Comparison of ENCODE assay signal across 8 cellular contexts in genomic region chr16:67191995-67192681, GRCh38. TPM values are rescaled to one million over a fixed set of nuclear protein-coding genes. Genes with fewer than 3 reads are reported as not detected.
A peak's percentile ranks its signal among the peaks of the same experiment; 100 is the strongest.
DNase-seq lines count a peak whose midpoint lies in the region; ATAC-seq and TF ChIP-seq lines count a peak whose summit lies in the region.

A gene with protein sequence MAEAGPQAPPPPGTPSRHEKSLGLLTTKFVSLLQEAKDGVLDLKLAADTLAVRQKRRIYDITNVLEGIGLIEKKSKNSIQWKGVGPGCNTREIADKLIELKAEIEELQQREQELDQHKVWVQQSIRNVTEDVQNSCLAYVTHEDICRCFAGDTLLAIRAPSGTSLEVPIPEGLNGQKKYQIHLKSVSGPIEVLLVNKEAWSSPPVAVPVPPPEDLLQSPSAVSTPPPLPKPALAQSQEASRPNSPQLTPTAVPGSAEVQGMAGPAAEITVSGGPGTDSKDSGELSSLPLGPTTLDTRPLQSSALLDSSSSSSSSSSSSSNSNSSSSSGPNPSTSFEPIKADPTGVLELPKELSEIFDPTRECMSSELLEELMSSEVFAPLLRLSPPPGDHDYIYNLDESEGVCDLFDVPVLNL (plus strand): TSS chr16:67192155. CDS start chr16:67192228, 73 bp downstream.

- POLR2A ChIA-PET in activated CD8-positive, alpha-beta T cell treated with anti-CD3 and anti-CD28 coated beads for 36 hours (lab: Charles Lee), result interaction anchor here (0.9 to 2.2 kb wide), 5 partner anchors 15 to 44 kb away, joined by 4 to 9 read pairs (median 5); no protein-coding TSS in a partner anchor

- peaks cover 0 to under 1% (median 0%) of the 10 kb centered on the region in 3 donors for H3K27me3 Mint-ChIP-seq in CD14-positive monocyte (ENCODE audit: low read depth in 3 of 3)
- H3K27me3 Mint-ChIP-seq in activated CD8-positive, alpha-beta T cell treated with anti-CD3 and anti-CD28 coated beads for 36 hours, result no peaks in the 10 kb centered on the region

- peaks cover 18 to 32% of the 10 kb centered on the region in 2 donors for H3K36me3 ChIP-seq in lung (ENCODE audit: control insufficient read depth in 2 of 2, insufficient read depth in 2 of 2, low read length in 2 of 2)

- peak within 1 kb of the TSS; percentile 79 to 88 (median 83) for H3K27ac Mint-ChIP-seq in CD14-positive monocyte
- peak within 1 kb of the TSS; percentile 88 for H3K27ac Mint-ChIP-seq in activated CD8-positive, alpha-beta T cell treated with anti-CD3 and anti-CD28 coated beads for 36 hours

- CTCF ChIA-PET in activated CD8-positive, alpha-beta T cell treated with anti-CD3 and anti-CD28 coated beads for 36 hours (lab: Charles Lee), result interaction anchor here (1.0 to 1.7 kb wide), 7 partner anchors 35 to 239 kb away, joined by 3 to 6 read pairs (median 3); partner anchors contain the start of genes FHOD1 and TMEM208

- H3K36me3 Mint-ChIP-seq in CD14-positive monocyte, result peaks cover 31 to 39% of the 10 kb centered on the region in 2 donors
- peaks cover 42% of the 10 kb centered on the region for H3K36me3 Mint-ChIP-seq in activated CD8-positive, alpha-beta T cell treated with anti-CD3 and anti-CD28 coated beads for 36 hours (ENCODE audit: low read depth)

- peak within 1 kb of the TSS; percentile 98 for H3K4me3 ChIP-seq in lung

- TF ChIP-seq CTCF in CD14-positive monocyte (IDR thresholded peaks at IDR 0.05) (no peak), lung (IDR thresholded peaks at IDR 0.05; ENCODE audit: control extremely low read depth, extremely low read depth) (peak; percentile 34)
- TF ChIP-seq CTCF in activated CD8-positive, alpha-beta T cell treated with anti-CD3 and anti-CD28 coated beads for 36 hours (IDR thresholded peaks at IDR 0.05), result no peak

- no peaks in the 10 kb centered on the region for H3K9me3 ChIP-seq in lung (ENCODE audit: control insufficient read depth in 2 of 2, insufficient read depth in 1 of 2, low read length in 1 of 2)

- DNase-seq in CD14-positive monocyte (ENCODE audit: low spot score) (peak; percentile 92), NCI-H82 treated with DMSO at 0.1 percent for 48 hours (lab: John Stamatoyannopoulos, UW; ENCODE audit: unreplicated experiment) (peak; percentile 65), ecto neural progenitor cell (ENCODE audit: low spot score) (peak; percentile 90), lung (ENCODE audit: low spot score) (peak; percentile 91)
- peak; percentile 91 for DNase-seq in activated CD8-positive, alpha-beta T cell treated with anti-CD3 and anti-CD28 coated beads for 36 hours
- DNase-seq in stimulated activated CD4-positive, alpha-beta T cell treated with anti-CD3 and anti-CD28 coated beads, TNF-alpha, amount 100 ng/mL, for 24 hours (ENCODE audit: low read depth in 3 of 3), result peak; percentile 72 to 89 (median 79)

- H3K27ac ChIP-seq in lung (ENCODE audit: low read depth in 1 of 2, low read length in 1 of 2), result peak within 1 kb of the TSS; percentile 39 to 82

- H3K9me3 Mint-ChIP-seq in CD14-positive monocyte, result peaks cover 0 to 2% (median 0%) of the 10 kb centered on the region in 7 donors
- no peaks in the 10 kb centered on the region for H3K9me3 Mint-ChIP-seq in activated CD8-positive, alpha-beta T cell treated with anti-CD3 and anti-CD28 coated beads for 36 hours

- H3K4me1 ChIP-seq in lung (ENCODE audit: control insufficient read depth in 2 of 2, insufficient read depth in 2 of 2, low read length in 2 of 2), result peaks cover 11 to 17% of the 10 kb centered on the region in 2 donors

- peaks cover 30% of the 10 kb centered on the region for H3K4me1 Mint-ChIP-seq in CD14-positive monocyte
- peaks cover 45% of the 10 kb centered on the region for H3K4me1 Mint-ChIP-seq in activated CD8-positive, alpha-beta T cell treated with anti-CD3 and anti-CD28 coated beads for 36 hours (ENCODE audit: low read depth)

- intact Hi-C loops in CD14-positive monocyte (cut with micrococcal nuclease), result loop anchor here (2.0 to 5.0 kb wide), 3 partner anchors 31 to 55 kb away; partner anchors contain the start of genes FHOD1 (in 2 of the 2) and TMEM208 (in 2 of the 2)
- intact Hi-C loops in activated CD8-positive, alpha-beta T cell treated with anti-CD3 and anti-CD28 coated beads for 36 hours (cut with micrococcal nuclease), result loop anchor here (2.0 kb wide), 1 partner anchor 53 kb away; no protein-coding TSS in a partner anchor

- peak within 1 kb of the TSS; percentile 83 to 88 for H3K4me3 Mint-ChIP-seq in CD14-positive monocyte
- peak within 1 kb of the TSS; percentile 93 for H3K4me3 Mint-ChIP-seq in activated CD8-positive, alpha-beta T cell treated with anti-CD3 and anti-CD28 coated beads for 36 hours

- ATAC-seq in GM19328 (IDR thresholded peaks at IDR 0.05; ENCODE audit: unreplicated experiment), result peak; percentile 88
- ATAC-seq in HG03521 (IDR thresholded peaks at IDR 0.05; ENCODE audit: unreplicated experiment), result peak; percentile 85
- peak; percentile 98 for ATAC-seq in activated CD8-positive, alpha-beta T cell treated with anti-CD3 and anti-CD28 coated beads for 36 hours
- ATAC-seq in lung (ENCODE audit: insufficient read depth, low FRiP score), result peak; percentile 98

- WGBS in lung, 2 donors, result 0 to 1% methylated on average over 43 to 54 of the region's 54 CpGs

- H3K27me3 ChIP-seq in lung (ENCODE audit: control insufficient read depth, insufficient read depth), result no peaks in the 10 kb centered on the region

RNA-seq across cellular contexts. Expression of the gene that starts here (rescaled TPM):
- polyA plus RNA-seq in CD14-positive monocyte, result 10 to 100 TPM; 53.1 to 61.5 TPM
- total RNA-seq in activated CD8-positive, alpha-beta T cell treated with anti-CD3 and anti-CD28 coated beads for 36 hours, result 100 to 1,000 TPM; 104 to 105 TPM
- total RNA-seq in lung, result 10 to 100 TPM; 27.8 to 68.2 TPM
- polyA plus RNA-seq in lung, result 10 to 100 TPM; 44.5 to 86.1 TPM

Comparison
In these comparisons a context has a peak if more than half of its experiments do, and no peak if none do; other contexts are left out.
1. Peak in every context shown above with its lines: DNase-seq, ATAC-seq, H3K4me3 ChIP-seq and H3K27ac ChIP-seq.